In genomic region chr3:107384907-107385306, GRCh38 we compare ENCODE assay signal across 17 cellular contexts. TPM values are rescaled to one million over a fixed set of nuclear protein-coding genes. Genes with fewer than 3 reads are reported as not detected.
DNase-seq lines count a peak whose midpoint lies in the region; TF ChIP-seq lines count a peak whose summit lies in the region.
"Had no signal": no experiment of that assay in that cellular context is flagged by ENCODE, and none has a peak within 500 bp of the region (broad histone marks: within the 10 kb centered on the region; RNA-seq: fewer than 3 reads in every experiment).

No MANE protein-coding gene starts in this region.

- no peaks in the 10 kb centered on the region for H3K27me3 Mint-ChIP-seq in mesothelial cell of epicardium (ENCODE audit: low read depth)

- H3K27ac ChIP-seq in angular gyrus (ENCODE audit: low read depth, low read length) (peak overlapping the region; percentile 97), substantia nigra (ENCODE audit: low read depth, low read length, poor library complexity, severe bottlenecking) (peak overlapping the region; percentile 93)
- H3K27ac ChIP-seq: HL-60 had no signal

- H3K9me3 Mint-ChIP-seq in mesothelial cell of epicardium, result no peaks in the 10 kb centered on the region
- H3K9me3 Mint-ChIP-seq: HFFc6 had no signal

- DNase-seq in NCI-H2171 (lab: John Stamatoyannopoulos, UW) (peak; percentile 2), NCI-H2171 treated with DMSO at 0.1 percent for 48 hours (lab: John Stamatoyannopoulos, UW) (no peak), globus pallidus (ENCODE audit: low spot score) (peak; percentile 95), substantia nigra (lab: John Stamatoyannopoulos, UW) (peak in 3 of 49 donors; percentile 1 to 54 (median 13)), mesothelial cell of epicardium (ENCODE audit: low spot score in 2 of 2, unreplicated experiment in 2 of 2) (no peak), hepatic stellate cell (ENCODE audit: low spot score) (no peak), NCI-H1048 (lab: John Stamatoyannopoulos, UW) (no peak)
- DNase-seq: 8988T, C1 segment of cervical spinal cord, GOT3, HFFc6, Karpas-422, MM.1S, NCI-H2029, NCI-H526 had no signal

- H3K27ac Mint-ChIP-seq in mesothelial cell of epicardium, result no peak overlapping the region
- H3K27ac Mint-ChIP-seq: HFFc6 had no signal

- H3K4me1 Mint-ChIP-seq in mesothelial cell of epicardium, result peaks cover 15% of the 10 kb centered on the region

- H3K4me3 Mint-ChIP-seq in mesothelial cell of epicardium, result no peak overlapping the region
- H3K4me3 Mint-ChIP-seq: HFFc6 had no signal

- no peak for TF ChIP-seq CTCF in mesothelial cell of epicardium (IDR thresholded peaks at IDR 0.05; ENCODE audit: unreplicated experiment)

- H3K36me3 Mint-ChIP-seq in mesothelial cell of epicardium, result no peaks in the 10 kb centered on the region

RNA-seq across cellular contexts. Expression of gene CCDC54, which starts 7.7 kb away (rescaled TPM):
- total RNA-seq in mesothelial cell of epicardium, result not detected in 3 replicates
- total RNA-seq: HFFc6 had no signal

Comparison
In these comparisons a context has a peak if more than half of its experiments do, and no peak if none do; other contexts are left out.
1. DNase-seq: peak in NCI-H2171 (single experiment) and globus pallidus (single experiment); none in NCI-H2171 treated with DMSO at 0.1 percent for 48 hours (single experiment), mesothelial cell of epicardium (0 of 2), hepatic stellate cell (single experiment) and NCI-H1048 (single experiment).